In genomic region chr4:89434364-89434988, GRCh38 we compare ENCODE assay signal across 8 cellular contexts.
DNase-seq lines count a peak whose midpoint lies in the region; ATAC-seq and TF ChIP-seq lines count a peak whose summit lies in the region.

No MANE protein-coding gene starts in this region.

- H3K4me2 ChIP-seq in OCI-LY1 (ENCODE audit: low read length): no peak overlapping the region

- no peaks in the 10 kb centered on the region for H3F3A ChIP-seq in OCI-LY1 (ENCODE audit: insufficient read depth, low read length)

- peaks cover 5% of the 10 kb centered on the region for H3K4me1 ChIP-seq in OCI-LY1 (ENCODE audit: insufficient read depth, low read length, severe bottlenecking)
- H3K4me1 ChIP-seq in lung (ENCODE audit: control insufficient read depth in 2 of 2, insufficient read depth in 2 of 2, low read length in 2 of 2): no peaks in the 10 kb centered on the region

- no peaks in the 10 kb centered on the region for H3K9me2 ChIP-seq in OCI-LY1 (ENCODE audit: low read depth, low read length)

- peak; percentile 71 for TF ChIP-seq CTCF in OCI-LY1 (IDR thresholded peaks at IDR 0.05; ENCODE audit: low read length)
- TF ChIP-seq CTCF in coronary artery (IDR thresholded peaks at IDR 0.05): peak; percentile 45
- peak; percentile 65 for TF ChIP-seq CTCF in lung (IDR thresholded peaks at IDR 0.05; ENCODE audit: control extremely low read depth, extremely low read depth)

- ATAC-seq in GM19455 (IDR thresholded peaks at IDR 0.05; ENCODE audit: unreplicated experiment) (peak; percentile 67), HG03520 (IDR thresholded peaks at IDR 0.05; ENCODE audit: unreplicated experiment) (peak; percentile 71), lung (ENCODE audit: insufficient read depth, low FRiP score) (peak; percentile 60)

- H3K4me3 ChIP-seq in OCI-LY1 (ENCODE audit: low read depth, low read length, poor library complexity, severe bottlenecking) (no peak overlapping the region), coronary artery (no peak overlapping the region), lung (no peak overlapping the region)

- no peaks in the 10 kb centered on the region for H3K79me2 ChIP-seq in OCI-LY1 (ENCODE audit: insufficient read depth, low read length)

- 59 to 65% methylated on average over 3 of the region's 3 CpGs for WGBS in lung, 2 donors

- peak; percentile 1 for DNase-seq in DMS79 (lab: John Stamatoyannopoulos, UW)
- DNase-seq in coronary artery (ENCODE audit: low spot score): no peak
- no peak for DNase-seq in lung (ENCODE audit: low spot score)
- no peak for DNase-seq in NK-92 treated with Interleukin-12 subunit alpha and Interleukin-12 subunit beta, amount 100 ng/mL, for 24 hours (lab: John Stamatoyannopoulos, UW)
- DNase-seq in KG1 (lab: John Stamatoyannopoulos, UW): no peak

- H3K27ac ChIP-seq in OCI-LY1 (ENCODE audit: low read depth, low read length, poor library complexity, severe bottlenecking): no peak overlapping the region
- H3K27ac ChIP-seq in coronary artery: no peak overlapping the region
- H3K27ac ChIP-seq in lung (ENCODE audit: low read depth in 1 of 2, low read length in 1 of 2): no peak overlapping the region

- H3K9ac ChIP-seq in OCI-LY1 (ENCODE audit: low read length): no peak overlapping the region

- H4K20me1 ChIP-seq in OCI-LY1 (ENCODE audit: insufficient read depth, low read length): no peaks in the 10 kb centered on the region

- H3K9me3 ChIP-seq in OCI-LY1 (ENCODE audit: low read length): no peaks in the 10 kb centered on the region
- H3K9me3 ChIP-seq in lung (ENCODE audit: control insufficient read depth in 2 of 2, insufficient read depth in 1 of 2, low read length in 1 of 2): no peaks in the 10 kb centered on the region

- H3K36me3 ChIP-seq in OCI-LY1 (ENCODE audit: insufficient read depth, low read length) (no peaks in the 10 kb centered on the region), lung (ENCODE audit: control insufficient read depth in 2 of 2, insufficient read depth in 2 of 2, low read length in 2 of 2) (no peaks in the 10 kb centered on the region)

- H3K27me3 ChIP-seq in OCI-LY1 (ENCODE audit: insufficient read depth, low read length) (no peaks in the 10 kb centered on the region), lung (ENCODE audit: control insufficient read depth, insufficient read depth) (no peaks in the 10 kb centered on the region)

- H2AFZ ChIP-seq in OCI-LY1 (ENCODE audit: low read length): no peak overlapping the region
